ENCODE assay signal across 19 cellular contexts in genomic region chr15:39797407-39797806, GRCh38.
"Had no signal": no experiment of that assay in that cellular context is flagged by ENCODE, and none has a peak within 500 bp of the region (broad histone marks: within the 10 kb centered on the region; RNA-seq: fewer than 3 reads in every experiment).

No MANE protein-coding gene starts in this region.

- ATAC-seq: effector memory CD8-positive, alpha-beta T cell; esophagus mucosa; gastrocnemius medialis; natural killer cell treated with Interleukin-12 subunit alpha and Interleukin-12 subunit beta and Interleukin-15 and Interleukin-18, amount 100 ng/mL, for 72 hours had no signal

- DNase-seq: activated CD4-positive, alpha-beta memory T cell treated with anti-CD3 and anti-CD28 coated beads for 36 hours; activated CD4-positive, alpha-beta T cell treated with anti-CD3 and anti-CD28 coated beads for 48 hours; activated naive CD4-positive, alpha-beta T cell treated with anti-CD3 and anti-CD28 coated beads for 36 hours; activated naive CD8-positive, alpha-beta T cell treated with anti-CD3 and anti-CD28 coated beads, Interleukin-2, amount 10 ng/mL, durations not matched to agents 7 days and 5 days; activated T-cell treated with anti-CD3 and anti-CD28 coated beads, Interleukin-2, amount 50 U/mL, for 48 hours; amniotic stem cell; colonic mucosa; dorsolateral prefrontal cortex; effector memory CD8-positive, alpha-beta T cell; gastrocnemius medialis; head of caudate nucleus; hypothalamus; midbrain; spleen; stimulated activated CD4-positive, alpha-beta T cell treated with anti-CD3 and anti-CD28 coated beads, Interleukin-4, amount 100 ng/mL, for 24 hours; stimulated activated naive CD4-positive, alpha-beta T cell treated with Interleukin-2 at 50 U/mL for 16 hours; upper lobe of left lung had no signal
